1 cellular context compared by ENCODE assay signal in the genomic region with DNA sequence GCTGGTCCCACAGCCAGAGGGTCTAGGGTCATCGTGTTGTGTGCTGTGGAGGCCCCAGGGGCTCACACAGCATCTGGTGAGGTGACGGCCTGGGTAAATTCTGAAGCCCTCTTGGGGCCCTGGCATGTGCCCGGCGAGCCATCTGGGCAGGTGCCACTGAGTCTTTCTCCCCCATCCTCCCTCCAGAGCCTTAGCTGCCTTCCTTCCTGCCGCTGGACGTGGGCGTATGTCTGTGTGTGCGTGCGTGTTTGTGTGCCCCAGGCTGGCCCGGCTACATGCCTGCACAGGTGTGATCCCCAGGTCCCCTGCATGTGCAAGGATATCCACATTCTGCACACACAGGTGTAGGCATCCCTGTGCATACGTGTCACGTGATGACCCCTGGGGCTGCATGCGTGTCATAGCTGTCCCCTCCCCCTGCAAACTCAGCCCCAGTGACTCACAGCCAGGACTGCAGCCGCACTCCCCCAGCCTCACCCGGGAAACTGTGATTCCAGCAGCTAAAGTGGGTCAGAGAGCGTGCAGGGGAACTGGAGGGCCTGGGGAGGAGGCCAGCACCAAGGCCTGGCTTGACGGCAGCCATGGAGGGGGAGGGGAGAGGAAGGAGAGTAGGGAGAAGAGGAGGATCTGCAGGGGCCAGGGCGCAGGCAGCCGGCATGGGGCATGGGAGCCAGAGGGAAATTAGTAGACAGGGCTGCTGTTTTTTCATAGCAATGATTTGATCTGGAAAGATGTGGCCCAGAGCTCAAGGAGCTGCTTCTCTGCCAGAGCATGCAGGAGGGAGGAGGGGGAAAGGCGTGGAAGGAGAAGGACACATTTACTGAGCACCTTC.
TF ChIP-seq lines count a peak whose summit lies in the region.

No MANE protein-coding gene starts in this region.

TF ChIP-seq in H1, 55 proteins besides CTCF, POLR2A, EP300 and RAD21:
- TF ChIP-seq PHF8 (conservative IDR thresholded peaks at IDR 0.05; ENCODE audit: low read depth, low read length) (no peak), JUN (IDR thresholded peaks at IDR 0.05; ENCODE audit: low read depth, low read length) (no peak), SP1 (IDR thresholded peaks at IDR 0.05; ENCODE audit: low read depth, low read length) (no peak), HDAC6 (IDR thresholded peaks at IDR 0.05; ENCODE audit: low read depth, low read length) (no peak), FOSL1 (IDR thresholded peaks at IDR 0.05; ENCODE audit: insufficient read depth, low read depth, low read length) (no peak), BACH1 (IDR thresholded peaks at IDR 0.05; ENCODE audit: low read length) (no peak), KDM4A (IDR thresholded peaks at IDR 0.05; ENCODE audit: low read depth, low read length, severe bottlenecking) (no peak), TAF7 (optimal IDR thresholded peaks at IDR 0.05; ENCODE audit: borderline replicate concordance, low read depth, low read length) (no peak), POU5F1 (IDR thresholded peaks at IDR 0.05; ENCODE audit: low read depth, low read length) (no peak), HDAC2 (IDR thresholded peaks at IDR 0.05; ENCODE audit: borderline replicate concordance in 1 of 2, low read depth in 2 of 2, low read length in 2 of 2) (no peak), CTBP2 (IDR thresholded peaks at IDR 0.05; ENCODE audit: borderline replicate concordance, insufficient read depth, insufficient read length, low read length) (no peak), SP4 (IDR thresholded peaks at IDR 0.05; ENCODE audit: low read length) (no peak), TCF12 (IDR thresholded peaks at IDR 0.05; ENCODE audit: low read depth, low read length) (no peak)
- TF ChIP-seq, protein P1, sequence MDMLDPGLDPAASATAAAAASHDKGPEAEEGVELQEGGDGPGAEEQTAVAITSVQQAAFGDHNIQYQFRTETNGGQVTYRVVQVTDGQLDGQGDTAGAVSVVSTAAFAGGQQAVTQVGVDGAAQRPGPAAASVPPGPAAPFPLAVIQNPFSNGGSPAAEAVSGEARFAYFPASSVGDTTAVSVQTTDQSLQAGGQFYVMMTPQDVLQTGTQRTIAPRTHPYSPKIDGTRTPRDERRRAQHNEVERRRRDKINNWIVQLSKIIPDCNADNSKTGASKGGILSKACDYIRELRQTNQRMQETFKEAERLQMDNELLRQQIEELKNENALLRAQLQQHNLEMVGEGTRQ (IDR thresholded peaks at IDR 0.05; ENCODE audit: low read length) = no peak
- TF ChIP-seq, protein P2, sequence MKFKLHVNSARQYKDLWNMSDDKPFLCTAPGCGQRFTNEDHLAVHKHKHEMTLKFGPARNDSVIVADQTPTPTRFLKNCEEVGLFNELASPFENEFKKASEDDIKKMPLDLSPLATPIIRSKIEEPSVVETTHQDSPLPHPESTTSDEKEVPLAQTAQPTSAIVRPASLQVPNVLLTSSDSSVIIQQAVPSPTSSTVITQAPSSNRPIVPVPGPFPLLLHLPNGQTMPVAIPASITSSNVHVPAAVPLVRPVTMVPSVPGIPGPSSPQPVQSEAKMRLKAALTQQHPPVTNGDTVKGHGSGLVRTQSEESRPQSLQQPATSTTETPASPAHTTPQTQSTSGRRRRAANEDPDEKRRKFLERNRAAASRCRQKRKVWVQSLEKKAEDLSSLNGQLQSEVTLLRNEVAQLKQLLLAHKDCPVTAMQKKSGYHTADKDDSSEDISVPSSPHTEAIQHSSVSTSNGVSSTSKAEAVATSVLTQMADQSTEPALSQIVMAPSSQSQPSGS (IDR thresholded peaks at IDR 0.05; ENCODE audit: low read length) = no peak
- TF ChIP-seq, protein P3, sequence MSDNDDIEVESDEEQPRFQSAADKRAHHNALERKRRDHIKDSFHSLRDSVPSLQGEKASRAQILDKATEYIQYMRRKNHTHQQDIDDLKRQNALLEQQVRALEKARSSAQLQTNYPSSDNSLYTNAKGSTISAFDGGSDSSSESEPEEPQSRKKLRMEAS (IDR thresholded peaks at IDR 0.05) = no peak
